19 cellular contexts compared by ENCODE assay signal in the genomic region with DNA sequence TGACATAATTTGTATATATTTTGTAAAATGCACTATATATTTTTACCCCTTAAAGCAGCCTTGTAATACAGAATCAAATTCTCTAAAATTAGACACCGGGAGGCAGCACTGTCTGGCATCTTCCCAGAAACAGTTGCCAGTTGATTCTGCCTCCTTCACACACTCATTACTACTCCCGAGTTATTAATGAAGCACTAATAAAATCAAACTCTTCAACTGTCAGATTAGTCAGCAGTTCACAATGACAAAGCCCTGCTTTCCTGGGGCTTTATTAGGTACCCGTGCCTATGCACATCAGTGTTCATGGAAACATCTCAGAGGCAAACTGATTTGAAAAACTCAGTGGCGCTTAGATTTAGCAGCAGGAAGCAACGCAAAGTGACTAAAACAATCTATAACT.
DNase-seq lines count a peak whose midpoint lies in the region; ATAC-seq and TF ChIP-seq lines count a peak whose summit lies in the region.
"Had no signal": no experiment of that assay in that cellular context is flagged by ENCODE, and none has a peak within 500 bp of the region (broad histone marks: within the 10 kb centered on the region; RNA-seq: fewer than 3 reads in every experiment).

No MANE protein-coding gene starts in this region.

- H3K27ac ChIP-seq in hepatocyte: no peak overlapping the region
- H3K27ac ChIP-seq: BLaER1, Peyer's patch had no signal

- H3K36me3 Mint-ChIP-seq in osteocyte (ENCODE audit: unreplicated experiment): no peaks in the 10 kb centered on the region
- H3K36me3 Mint-ChIP-seq: CD4-positive, alpha-beta memory T cell had no signal

- H3K4me3 ChIP-seq in hepatocyte: no peak overlapping the region
- H3K4me3 ChIP-seq: BLaER1, Peyer's patch had no signal

- WGBS in hepatocyte (ENCODE audit: low lambda C conversion rate, missing lambda C conversion rate): 70% methylated on average over 5 of the region's 5 CpGs

- TF ChIP-seq CTCF in osteocyte (IDR thresholded peaks at IDR 0.05) (peak; percentile 14), hepatocyte (IDR thresholded peaks at IDR 0.05; ENCODE audit: poor library complexity) (no peak)

- H3K4me2 ChIP-seq in hepatocyte: no peak overlapping the region
- H3K4me2 ChIP-seq: BLaER1 had no signal

- ATAC-seq in HG03139 (IDR thresholded peaks at IDR 0.05; ENCODE audit: unreplicated experiment): no peak
- ATAC-seq: HepG2 had no signal

- H3K9me3 Mint-ChIP-seq in osteocyte (ENCODE audit: unreplicated experiment): no peaks in the 10 kb centered on the region

- peaks cover 15% of the 10 kb centered on the region for H3K4me1 Mint-ChIP-seq in osteocyte (ENCODE audit: unreplicated experiment)
- H3K4me1 Mint-ChIP-seq: CD4-positive, alpha-beta memory T cell had no signal

- no peaks in the 10 kb centered on the region for H3K4me1 ChIP-seq in hepatocyte (ENCODE audit: insufficient read depth)
- H3K4me1 ChIP-seq: BLaER1, Peyer's patch had no signal

- H2AFZ ChIP-seq in hepatocyte: no peak overlapping the region

- H3K79me2 ChIP-seq in hepatocyte: no peaks in the 10 kb centered on the region

- DNase-seq in Ammon's horn (ENCODE audit: low spot score): peak; percentile 11
- DNase-seq in M059J (ENCODE audit: low read depth): peak; percentile 56
- DNase-seq in astrocyte of the hippocampus (ENCODE audit: low read depth, low spot score): peak; percentile 25
- DNase-seq in osteocyte (ENCODE audit: extremely low spot score, unreplicated experiment): no peak
- DNase-seq in NCI-H1694 (lab: John Stamatoyannopoulos, UW): no peak
- DNase-seq in hepatocyte (ENCODE audit: low spot score): no peak
- DNase-seq: Calu3; CD4-positive, alpha-beta memory T cell; KG1; NCI-H1436 treated with DMSO at 0.1 percent for 48 hours; NCI-H2029 treated with DMSO at 0.1 percent for 48 hours; NCI-H2171 treated with DMSO at 0.1 percent for 48 hours; NCI-H446; NCI-H526 treated with DMSO at 0.1 percent for 48 hours; Peyer's patch; Right ventricle myocardium superior had no signal

- no peaks in the 10 kb centered on the region for H3K9me2 ChIP-seq in hepatocyte (replicated peaks; ENCODE audit: insufficient read depth)

- H3K36me3 ChIP-seq in hepatocyte (replicated peaks; ENCODE audit: insufficient read depth, low read depth): no peaks in the 10 kb centered on the region
- H3K36me3 ChIP-seq: BLaER1, Peyer's patch had no signal

- no peaks in the 10 kb centered on the region for H3K9me3 ChIP-seq in hepatocyte (ENCODE audit: low read depth)
- H3K9me3 ChIP-seq: BLaER1, Peyer's patch had no signal

- no peaks in the 10 kb centered on the region for H3K27me3 ChIP-seq in hepatocyte
- H3K27me3 ChIP-seq: BLaER1, Peyer's patch had no signal

- no peak overlapping the region for H3K4me3 Mint-ChIP-seq in osteocyte (ENCODE audit: unreplicated experiment)
- H3K4me3 Mint-ChIP-seq: CD4-positive, alpha-beta memory T cell had no signal

- H4K20me1 ChIP-seq in hepatocyte (ENCODE audit: insufficient read depth, poor library complexity, severe bottlenecking): no peaks in the 10 kb centered on the region
- H4K20me1 ChIP-seq: BLaER1 had no signal

- no peaks in the 10 kb centered on the region for H3K27me3 Mint-ChIP-seq in osteocyte (ENCODE audit: unreplicated experiment)
- H3K27me3 Mint-ChIP-seq: CD4-positive, alpha-beta memory T cell had no signal

- H3K27ac Mint-ChIP-seq in osteocyte (ENCODE audit: unreplicated experiment): no peak overlapping the region
- H3K27ac Mint-ChIP-seq: CD4-positive, alpha-beta memory T cell had no signal

Comparison
In these comparisons a context has a peak if more than half of its experiments do, and no peak if none do; other contexts are left out.
1. DNase-seq: peak in Ammon's horn (single experiment), M059J (single experiment) and astrocyte of the hippocampus (single experiment); none in osteocyte (single experiment), NCI-H1694 (single experiment) and hepatocyte (single experiment).